Comparison of ENCODE assay signal across 8 cellular contexts in genomic region chr5:146447734-146448380, GRCh38.
DNase-seq lines count a peak whose midpoint lies in the region; TF ChIP-seq lines count a peak whose summit lies in the region.

No MANE protein-coding gene starts in this region.

- H3K4me3 ChIP-seq in iPS-11a (ENCODE audit: low read depth, low read length) = peak overlapping the region; percentile 96

- CTCF ChIA-PET in HEK293T (lab: Yijun Ruan, JAX) = interaction anchor here (1.5 kb wide), 1 partner anchor 20 kb away, joined by 9 read pairs; no protein-coding TSS in a partner anchor
- CTCF ChIA-PET in activated naive CD4-positive, alpha-beta T cell treated with anti-CD3 and anti-CD28 coated beads, Interleukin-2, amount 10 ng/mL, durations not matched to agents 7 days and 5 days (lab: Charles Lee) = no interaction called here

- H3K4me1 Mint-ChIP-seq in activated naive CD4-positive, alpha-beta T cell treated with anti-CD3 and anti-CD28 coated beads, Interleukin-2, amount 10 ng/mL, durations not matched to agents 7 days and 5 days = peaks cover 38% of the 10 kb centered on the region

- H3K4me3 Mint-ChIP-seq in activated naive CD4-positive, alpha-beta T cell treated with anti-CD3 and anti-CD28 coated beads, Interleukin-2, amount 10 ng/mL, durations not matched to agents 7 days and 5 days = peak overlapping the region; percentile 95

- no peaks in the 10 kb centered on the region for H3K9me3 Mint-ChIP-seq in activated naive CD4-positive, alpha-beta T cell treated with anti-CD3 and anti-CD28 coated beads, Interleukin-2, amount 10 ng/mL, durations not matched to agents 7 days and 5 days

- H3K27me3 Mint-ChIP-seq in activated naive CD4-positive, alpha-beta T cell treated with anti-CD3 and anti-CD28 coated beads, Interleukin-2, amount 10 ng/mL, durations not matched to agents 7 days and 5 days = no peaks in the 10 kb centered on the region

- peak; percentile 11 for DNase-seq in NCI-H748 (lab: John Stamatoyannopoulos, UW; ENCODE audit: unreplicated experiment)
- no peak for DNase-seq in NCI-H748 treated with DMSO at 0.1 percent for 48 hours (lab: John Stamatoyannopoulos, UW)
- DNase-seq in HEK293T (ENCODE audit: extremely low spot score) = no peak
- DNase-seq in NAMALWA (ENCODE audit: low spot score) = peak; percentile 76
- peak; percentile 49 for DNase-seq in activated naive CD4-positive, alpha-beta T cell treated with anti-CD3 and anti-CD28 coated beads, Interleukin-2, amount 10 ng/mL, durations not matched to agents 7 days and 5 days
- peak; percentile 16 to 19 for DNase-seq in stimulated activated CD4-positive, alpha-beta T cell treated with anti-CD3 and anti-CD28 coated beads, Interleukin-15, amount 100 ng/mL, for 48 hours (ENCODE audit: low read depth in 2 of 2)
- no peak for DNase-seq in DMS153 treated with DMSO at 0.1 percent for 48 hours (lab: John Stamatoyannopoulos, UW; ENCODE audit: unreplicated experiment)

- POLR2A ChIA-PET in HEK293T (lab: Yijun Ruan, JAX) = no interaction called here

- H3K36me3 Mint-ChIP-seq in activated naive CD4-positive, alpha-beta T cell treated with anti-CD3 and anti-CD28 coated beads, Interleukin-2, amount 10 ng/mL, durations not matched to agents 7 days and 5 days = peaks cover 13% of the 10 kb centered on the region

- H3K27ac Mint-ChIP-seq in activated naive CD4-positive, alpha-beta T cell treated with anti-CD3 and anti-CD28 coated beads, Interleukin-2, amount 10 ng/mL, durations not matched to agents 7 days and 5 days = peak overlapping the region; percentile 98

TF ChIP-seq in HEK293T, 16 proteins besides CTCF, POLR2A, EP300 and RAD21:
- TF ChIP-seq FOXM1 (IDR thresholded peaks at IDR 0.05; ENCODE audit: borderline replicate concordance) (no peak), L3MBTL2 (conservative IDR thresholded peaks at IDR 0.05) (0 out of 2 replicates have a peak, but pooled peaks have one; percentile 25)

Comparison
In these comparisons a context has a peak if more than half of its experiments do, and no peak if none do; other contexts are left out.
1. DNase-seq: peak in NCI-H748 (single experiment), NAMALWA (single experiment), activated naive CD4-positive, alpha-beta T cell treated with anti-CD3 and anti-CD28 coated beads, Interleukin-2, amount 10 ng/mL, durations not matched to agents 7 days and 5 days (single experiment) and stimulated activated CD4-positive, alpha-beta T cell treated with anti-CD3 and anti-CD28 coated beads, Interleukin-15, amount 100 ng/mL, for 48 hours (2 of 2); none in NCI-H748 treated with DMSO at 0.1 percent for 48 hours (single experiment), HEK293T (single experiment) and DMS153 treated with DMSO at 0.1 percent for 48 hours (single experiment).